In genomic region chr5:17316973-17317459, GRCh38 we compare ENCODE assay signal across 8 cellular contexts.
DNase-seq lines count a peak whose midpoint lies in the region; ATAC-seq and TF ChIP-seq lines count a peak whose summit lies in the region.

No MANE protein-coding gene starts in this region.

- TF ChIP-seq POLR2A in uterus (IDR thresholded peaks at IDR 0.05) = no peak
- TF ChIP-seq POLR2A in erythroblast (IDR thresholded peaks at IDR 0.05; ENCODE audit: low read length) = no peak

- H3K27me3 ChIP-seq in uterus = no peaks in the 10 kb centered on the region

- intact Hi-C loops in uterus (cut with DNase I; ENCODE audit: low total_unique reads) = no loop called here

- DNase-seq in SKM-1 treated with dmso at 0.1 percent for 144 hours (lab: John Stamatoyannopoulos, UW; ENCODE audit: unreplicated experiment) = peak; percentile 91
- DNase-seq in retina = peak; percentile 47
- DNase-seq in COLO829 (ENCODE audit: low spot score) = no peak
- DNase-seq in RKO (ENCODE audit: low spot score) = no peak
- no peak for DNase-seq in uterus
- DNase-seq in erythroblast (lab: John Stamatoyannopoulos, UW) = no peak

- H3K9me3 ChIP-seq in uterus = no peaks in the 10 kb centered on the region

- H3K4me3 ChIP-seq in uterus = no peak overlapping the region

- no peak overlapping the region for H3K27ac ChIP-seq in uterus

- peak; percentile 70 for ATAC-seq in GM19372 (IDR thresholded peaks at IDR 0.05; ENCODE audit: low read depth, unreplicated experiment)
- peak; percentile 70 for ATAC-seq in HG03135 (IDR thresholded peaks at IDR 0.05; ENCODE audit: unreplicated experiment)

- no peaks in the 10 kb centered on the region for H3K4me1 ChIP-seq in uterus

- no peak for TF ChIP-seq CTCF in uterus (IDR thresholded peaks at IDR 0.05)

- no peaks in the 10 kb centered on the region for H3K36me3 ChIP-seq in uterus

Comparison
In these comparisons a context has a peak if more than half of its experiments do, and no peak if none do; other contexts are left out.
1. DNase-seq: peak in SKM-1 treated with dmso at 0.1 percent for 144 hours (single experiment) and retina (single experiment); none in COLO829 (single experiment), RKO (single experiment), uterus (0 of 2) and erythroblast (0 of 2).